8 cellular contexts compared by ENCODE assay signal in genomic region chr15:30991301-30992072, GRCh38. TPM values are rescaled to one million over a fixed set of nuclear protein-coding genes. Genes with fewer than 3 reads are reported as not detected.
DNase-seq lines count a peak whose midpoint lies in the region; ATAC-seq and TF ChIP-seq lines count a peak whose summit lies in the region.

A gene with protein sequence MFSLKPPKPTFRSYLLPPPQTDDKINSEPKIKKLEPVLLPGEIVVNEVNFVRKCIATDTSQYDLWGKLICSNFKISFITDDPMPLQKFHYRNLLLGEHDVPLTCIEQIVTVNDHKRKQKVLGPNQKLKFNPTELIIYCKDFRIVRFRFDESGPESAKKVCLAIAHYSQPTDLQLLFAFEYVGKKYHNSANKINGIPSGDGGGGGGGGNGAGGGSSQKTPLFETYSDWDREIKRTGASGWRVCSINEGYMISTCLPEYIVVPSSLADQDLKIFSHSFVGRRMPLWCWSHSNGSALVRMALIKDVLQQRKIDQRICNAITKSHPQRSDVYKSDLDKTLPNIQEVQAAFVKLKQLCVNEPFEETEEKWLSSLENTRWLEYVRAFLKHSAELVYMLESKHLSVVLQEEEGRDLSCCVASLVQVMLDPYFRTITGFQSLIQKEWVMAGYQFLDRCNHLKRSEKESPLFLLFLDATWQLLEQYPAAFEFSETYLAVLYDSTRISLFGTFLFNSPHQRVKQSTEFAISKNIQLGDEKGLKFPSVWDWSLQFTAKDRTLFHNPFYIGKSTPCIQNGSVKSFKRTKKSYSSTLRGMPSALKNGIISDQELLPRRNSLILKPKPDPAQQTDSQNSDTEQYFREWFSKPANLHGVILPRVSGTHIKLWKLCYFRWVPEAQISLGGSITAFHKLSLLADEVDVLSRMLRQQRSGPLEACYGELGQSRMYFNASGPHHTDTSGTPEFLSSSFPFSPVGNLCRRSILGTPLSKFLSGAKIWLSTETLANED (minus strand): TSS chr15:30991628. CDS start chr15:30991506, 122 bp downstream.

- H3K4me1 Mint-ChIP-seq in CD4-positive, alpha-beta T cell (ENCODE audit: low read depth), result peaks cover 34% of the 10 kb centered on the region
- peaks cover 26% of the 10 kb centered on the region for H3K4me1 Mint-ChIP-seq in activated T-helper 1 cell treated with anti-CD3 and anti-CD28 coated beads, Interleukin-12 subunit alpha, Interleukin-12 subunit beta, Interleukin-2, Interleukin-4 antibody, amounts not matched to agents 30 ng/mL and 10 ng/mL and 1 ng/mL, durations not matched to agents 14 hours and 24 hours and 36 hours (ENCODE audit: low read depth)
- H3K4me1 Mint-ChIP-seq in natural killer cell, result peaks cover 27 to 31% of the 10 kb centered on the region in 2 donors

- H4K20me1 ChIP-seq in fibroblast of lung (ENCODE audit: control insufficient read depth, extremely low read depth, insufficient read depth, low read length), result no peaks in the 10 kb centered on the region

- H3K27me3 Mint-ChIP-seq in CD4-positive, alpha-beta T cell, result no peaks in the 10 kb centered on the region
- H3K27me3 Mint-ChIP-seq in activated T-helper 1 cell treated with anti-CD3 and anti-CD28 coated beads, Interleukin-12 subunit alpha, Interleukin-12 subunit beta, Interleukin-2, Interleukin-4 antibody, amounts not matched to agents 30 ng/mL and 10 ng/mL and 1 ng/mL, durations not matched to agents 14 hours and 24 hours and 36 hours (ENCODE audit: insufficient read depth), result peaks cover 4% of the 10 kb centered on the region
- H3K27me3 Mint-ChIP-seq in natural killer cell (ENCODE audit: low read depth in 2 of 2), result no peaks in the 10 kb centered on the region

- POLR2A ChIA-PET in CD4-positive, alpha-beta T cell (lab: Charles Lee), result interaction anchor here (0.6 to 3.0 kb wide), 13 partner anchors 10 to 443 kb away, joined by 3 to 24 read pairs (median 3); partner anchors contain the start of gene KLF13

- peaks cover 26% of the 10 kb centered on the region for H3K36me3 Mint-ChIP-seq in CD4-positive, alpha-beta T cell (ENCODE audit: low read depth)
- H3K36me3 Mint-ChIP-seq in activated T-helper 1 cell treated with anti-CD3 and anti-CD28 coated beads, Interleukin-12 subunit alpha, Interleukin-12 subunit beta, Interleukin-2, Interleukin-4 antibody, amounts not matched to agents 30 ng/mL and 10 ng/mL and 1 ng/mL, durations not matched to agents 14 hours and 24 hours and 36 hours (ENCODE audit: low read depth), result peaks cover 3% of the 10 kb centered on the region
- H3K36me3 Mint-ChIP-seq in natural killer cell, result no peaks in the 10 kb centered on the region

- H3K4me3 Mint-ChIP-seq in CD4-positive, alpha-beta T cell, result peak within 1 kb of the TSS; percentile 97
- H3K4me3 Mint-ChIP-seq in activated T-helper 1 cell treated with anti-CD3 and anti-CD28 coated beads, Interleukin-12 subunit alpha, Interleukin-12 subunit beta, Interleukin-2, Interleukin-4 antibody, amounts not matched to agents 30 ng/mL and 10 ng/mL and 1 ng/mL, durations not matched to agents 14 hours and 24 hours and 36 hours, result peak within 1 kb of the TSS; percentile 93
- H3K4me3 Mint-ChIP-seq in natural killer cell, result peak within 1 kb of the TSS; percentile 98

- peaks cover 30% of the 10 kb centered on the region for H3K79me2 ChIP-seq in fibroblast of lung (ENCODE audit: control insufficient read depth, insufficient read depth, low read length)

- peak within 1 kb of the TSS; percentile 81 for H2AFZ ChIP-seq in fibroblast of lung (ENCODE audit: low read length)

- H3K9me3 ChIP-seq in CD4-positive, alpha-beta T cell (ENCODE audit: control insufficient read depth, low read length), result no peaks in the 10 kb centered on the region
- H3K9me3 ChIP-seq in Peyer's patch (no peaks in the 10 kb centered on the region), fibroblast of lung (ENCODE audit: control insufficient read depth, insufficient read depth, low read depth, low read length) (no peaks in the 10 kb centered on the region)

- peak within 1 kb of the TSS; percentile 63 for H3K27ac ChIP-seq in CD4-positive, alpha-beta T cell (ENCODE audit: low read depth, low read length)
- H3K27ac ChIP-seq in Peyer's patch (peak within 1 kb of the TSS; percentile 88 to 99 (median 98)), fibroblast of lung (ENCODE audit: insufficient read depth, low read length) (peak within 1 kb of the TSS; percentile 86)

- H3K4me2 ChIP-seq in fibroblast of lung (ENCODE audit: extremely low read depth, insufficient read depth, low read length), result peak within 1 kb of the TSS; percentile 94

- H3K4me1 ChIP-seq in Peyer's patch, result peaks cover 0 to 32% (median 0%) of the 10 kb centered on the region in 4 donors
- no peaks in the 10 kb centered on the region for H3K4me1 ChIP-seq in fibroblast of lung (ENCODE audit: control insufficient read depth, extremely low read depth, insufficient read depth, low read length)

- intact Hi-C loops in CD4-positive, alpha-beta T cell (cut with DNase I, micrococcal nuclease), result loop anchor here in 1 of 2 experiments (5.0 to 10.0 kb wide), 3 partner anchors 89 to 883 kb away; partner anchors contain the start of genes FAN1 and OTUD7A
- intact Hi-C loops in activated T-helper 1 cell treated with anti-CD3 and anti-CD28 coated beads, Interleukin-12 subunit alpha, Interleukin-12 subunit beta, Interleukin-2, Interleukin-4 antibody, amounts not matched to agents 30 ng/mL and 10 ng/mL and 1 ng/mL, durations not matched to agents 14 hours and 24 hours and 36 hours (cut with micrococcal nuclease), result loop anchor here (1.0 to 5.0 kb wide), 5 partner anchors 88 to 446 kb away; partner anchors contain the start of genes FAN1 and KLF13
- intact Hi-C loops in natural killer cell (cut with micrococcal nuclease), result loop anchor here (5.0 to 10.0 kb wide), 4 partner anchors 53 to 373 kb away; no protein-coding TSS in a partner anchor

- no peak for TF ChIP-seq CTCF in CD4-positive, alpha-beta T cell (IDR thresholded peaks at IDR 0.05)
- TF ChIP-seq CTCF in Peyer's patch (IDR thresholded peaks at IDR 0.05), result peak in 2 of 6 experiments; percentile 9
- TF ChIP-seq CTCF in fibroblast of lung (conservative IDR thresholded peaks at IDR 0.05 in 1 of 2, IDR thresholded peaks at IDR 0.05 in 1 of 2; ENCODE audit: low read depth in 1 of 2, low read length in 2 of 2), result peak in 1 of 2 donors; percentile 3
- TF ChIP-seq CTCF in natural killer cell (IDR thresholded peaks at IDR 0.05), result no peak

- peak; percentile 45 to 74 (median 64) for DNase-seq in CD4-positive, alpha-beta T cell
- DNase-seq in Peyer's patch (peak; percentile 61 to 91 (median 89)), fibroblast of lung (ENCODE audit: low read depth in 2 of 2) (peak; percentile 76 to 79), natural killer cell (peak; percentile 82)
- DNase-seq in activated T-helper 1 cell treated with anti-CD3 and anti-CD28 coated beads, Interleukin-12 subunit alpha, Interleukin-12 subunit beta, Interleukin-2, Interleukin-4 antibody, amounts not matched to agents 30 ng/mL and 10 ng/mL and 1 ng/mL, durations not matched to agents 14 hours and 24 hours and 36 hours (ENCODE audit: low spot score), result peak; percentile 75
- DNase-seq in stimulated activated naive CD4-positive, alpha-beta T cell (lab: John Stamatoyannopoulos, UW), result peak; percentile 45 to 92 (median 76)

- no peaks in the 10 kb centered on the region for H3K9me3 Mint-ChIP-seq in CD4-positive, alpha-beta T cell
- no peaks in the 10 kb centered on the region for H3K9me3 Mint-ChIP-seq in activated T-helper 1 cell treated with anti-CD3 and anti-CD28 coated beads, Interleukin-12 subunit alpha, Interleukin-12 subunit beta, Interleukin-2, Interleukin-4 antibody, amounts not matched to agents 30 ng/mL and 10 ng/mL and 1 ng/mL, durations not matched to agents 14 hours and 24 hours and 36 hours
- no peaks in the 10 kb centered on the region for H3K9me3 Mint-ChIP-seq in natural killer cell

- peak within 1 kb of the TSS; percentile 95 to 98 (median 96) for H3K4me3 ChIP-seq in Peyer's patch
- peak within 1 kb of the TSS; percentile 67 to 87 (median 80) for H3K4me3 ChIP-seq in fibroblast of lung (replicated peaks in 1 of 4; ENCODE audit: control extremely low read depth in 1 of 4, insufficient read depth in 1 of 4, low read depth in 3 of 4, low read length in 4 of 4)

- CTCF ChIA-PET in CD4-positive, alpha-beta T cell (lab: Charles Lee), result no interaction called here

- H3K27ac Mint-ChIP-seq in CD4-positive, alpha-beta T cell, result peak within 1 kb of the TSS; percentile 94
- H3K27ac Mint-ChIP-seq in activated T-helper 1 cell treated with anti-CD3 and anti-CD28 coated beads, Interleukin-12 subunit alpha, Interleukin-12 subunit beta, Interleukin-2, Interleukin-4 antibody, amounts not matched to agents 30 ng/mL and 10 ng/mL and 1 ng/mL, durations not matched to agents 14 hours and 24 hours and 36 hours, result peak within 1 kb of the TSS; percentile 85
- H3K27ac Mint-ChIP-seq in natural killer cell, result peak within 1 kb of the TSS; percentile 89 to 98

- H3K36me3 ChIP-seq in Peyer's patch (no peaks in the 10 kb centered on the region), fibroblast of lung (ENCODE audit: control insufficient read depth, insufficient read depth, low read length) (peaks cover 3% of the 10 kb centered on the region)

- peak within 1 kb of the TSS; percentile 87 for H3K9ac ChIP-seq in fibroblast of lung (ENCODE audit: insufficient read depth, low read length)

- ATAC-seq in CD4-positive, alpha-beta T cell (ENCODE audit: poor library complexity), result peak; percentile 95
- ATAC-seq in GM19351 (IDR thresholded peaks at IDR 0.05; ENCODE audit: unreplicated experiment), result peak; percentile 84
- ATAC-seq in HG03469 (IDR thresholded peaks at IDR 0.05; ENCODE audit: unreplicated experiment), result peak; percentile 75
- peak; percentile 94 to 99 (median 95) for ATAC-seq in natural killer cell

- TF ChIP-seq POLR2A in Peyer's patch (IDR thresholded peaks at IDR 0.05), result peak; percentile 95 to 96

- no peaks in the 10 kb centered on the region for H3K27me3 ChIP-seq in CD4-positive, alpha-beta T cell (ENCODE audit: control insufficient read depth, insufficient read depth, low read length)
- H3K27me3 ChIP-seq in Peyer's patch, result no peaks in the 10 kb centered on the region
- H3K27me3 ChIP-seq in fibroblast of lung (ENCODE audit: control insufficient read depth, insufficient read depth, low read length), result no peaks in the 10 kb centered on the region

RNA-seq across cellular contexts. Expression of the gene that starts here (rescaled TPM):
- total RNA-seq in CD4-positive, alpha-beta T cell, result 10 to 100 TPM; 41.2 to 42.0 TPM
- 10 to 100 TPM; 42.9 to 56.4 (median 48.9) TPM for total RNA-seq in Peyer's patch
- 11.8 and 13.4 TPM in 2 replicates for total RNA-seq in activated T-helper 1 cell treated with anti-CD3 and anti-CD28 coated beads, Interleukin-12 subunit alpha, Interleukin-12 subunit beta, Interleukin-2, Interleukin-4 antibody, amounts not matched to agents 30 ng/mL and 10 ng/mL and 1 ng/mL, durations not matched to agents 14 hours and 24 hours and 36 hours
- total RNA-seq in fibroblast of lung, result 13.6 and 17.3 TPM in 2 replicates
- polyA plus RNA-seq in fibroblast of lung, result 24.0 and 44.6 TPM in 2 replicates
- 12.4 and 23.1 TPM in 2 replicates for polyA plus RNA-seq in fibroblast of lung (2012)
- 6.3 and 16.5 TPM in 2 replicates for polyA minus RNA-seq in fibroblast of lung (ENCODE audit: low replicate concordance)
- total RNA-seq in natural killer cell, result 10 to 100 TPM; 46.3 to 64.5 (median 54.2) TPM

Comparison
In these comparisons a context has a peak if more than half of its experiments do, and no peak if none do; other contexts are left out.
1. Peak in every context shown above with its lines: DNase-seq, ATAC-seq, H3K4me3 ChIP-seq and H3K27ac ChIP-seq.